Comparison of ENCODE assay signal across 8 cellular contexts in the genomic region with DNA sequence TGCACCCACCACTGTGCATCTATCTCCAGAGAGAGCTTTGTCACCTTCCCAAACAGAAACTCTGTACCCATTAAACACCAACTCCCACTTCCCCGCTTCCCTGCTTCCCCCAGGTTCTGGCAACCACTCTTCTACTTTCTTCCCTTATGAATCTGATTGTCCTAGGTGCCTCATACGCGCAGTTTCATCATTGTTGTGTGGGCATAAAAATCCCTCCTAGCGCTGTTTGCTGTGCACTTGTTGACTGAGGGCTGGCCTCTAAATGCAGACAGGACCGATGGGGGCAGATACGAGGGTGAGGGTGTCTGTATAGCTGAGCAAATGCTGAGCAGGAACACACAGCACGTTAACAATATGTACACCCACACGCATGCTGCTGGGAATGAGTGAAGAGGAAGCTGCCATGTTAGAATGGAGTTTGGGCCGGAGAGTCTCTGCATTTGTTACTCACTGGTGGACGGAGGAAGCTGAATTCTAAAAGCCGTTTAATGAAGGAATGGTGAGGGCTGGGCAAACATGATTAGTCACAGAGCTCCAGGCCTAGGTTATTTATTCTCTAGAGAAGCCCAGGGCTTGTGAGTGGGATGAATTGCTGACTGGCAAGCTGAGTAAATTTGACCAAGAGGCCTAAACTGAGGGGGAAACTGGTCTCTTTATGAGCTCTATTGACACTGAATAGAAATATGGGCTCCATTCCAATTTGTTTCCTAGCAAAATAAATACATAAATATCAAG.
DNase-seq lines count a peak whose midpoint lies in the region.

No MANE protein-coding gene starts in this region.

- peak overlapping the region; percentile 2 for H3K27ac ChIP-seq in urinary bladder (ENCODE audit: low read depth)

- peak; percentile 63 for DNase-seq in NOMO-1 treated with DMSO at 0.1 percent for 48 hours (lab: John Stamatoyannopoulos, UW; ENCODE audit: unreplicated experiment)
- no peak for DNase-seq in NOMO-1 treated with dmso at 0.1 percent for 144 hours (lab: John Stamatoyannopoulos, UW; ENCODE audit: unreplicated experiment)
- peak; percentile 58 for DNase-seq in astrocyte of the hippocampus (ENCODE audit: low read depth, low spot score)
- DNase-seq in kidney tubule cell (ENCODE audit: low spot score): peak; percentile 90
- DNase-seq in activated naive CD4-positive, alpha-beta T cell treated with Interleukin-2 at 50 U/mL for 16 hours: no peak
- DNase-seq in activated CD4-positive, alpha-beta T cell treated with anti-CD3 and anti-CD28 coated beads for 48 hours: no peak
- no peak for DNase-seq in DMS114 treated with DMSO at 0.1 percent for 48 hours (lab: John Stamatoyannopoulos, UW; ENCODE audit: unreplicated experiment)

- WGBS in urinary bladder: 44% methylated on average over 11 of the region's 11 CpGs

- H3K36me3 ChIP-seq in urinary bladder (ENCODE audit: insufficient read depth): no peaks in the 10 kb centered on the region

- no peaks in the 10 kb centered on the region for H3K4me1 ChIP-seq in urinary bladder (ENCODE audit: insufficient read depth)

- no peak overlapping the region for H3K4me3 ChIP-seq in urinary bladder (ENCODE audit: low read depth, low read length)

Comparison
In these comparisons a context has a peak if more than half of its experiments do, and no peak if none do; other contexts are left out.
1. DNase-seq: peak in NOMO-1 treated with DMSO at 0.1 percent for 48 hours (single experiment), astrocyte of the hippocampus (single experiment) and kidney tubule cell (single experiment); none in NOMO-1 treated with dmso at 0.1 percent for 144 hours (single experiment), activated naive CD4-positive, alpha-beta T cell treated with Interleukin-2 at 50 U/mL for 16 hours (single experiment), activated CD4-positive, alpha-beta T cell treated with anti-CD3 and anti-CD28 coated beads for 48 hours (single experiment) and DMS114 treated with DMSO at 0.1 percent for 48 hours (single experiment).